ENCODE assay signal across 13 cellular contexts in the genomic region with DNA sequence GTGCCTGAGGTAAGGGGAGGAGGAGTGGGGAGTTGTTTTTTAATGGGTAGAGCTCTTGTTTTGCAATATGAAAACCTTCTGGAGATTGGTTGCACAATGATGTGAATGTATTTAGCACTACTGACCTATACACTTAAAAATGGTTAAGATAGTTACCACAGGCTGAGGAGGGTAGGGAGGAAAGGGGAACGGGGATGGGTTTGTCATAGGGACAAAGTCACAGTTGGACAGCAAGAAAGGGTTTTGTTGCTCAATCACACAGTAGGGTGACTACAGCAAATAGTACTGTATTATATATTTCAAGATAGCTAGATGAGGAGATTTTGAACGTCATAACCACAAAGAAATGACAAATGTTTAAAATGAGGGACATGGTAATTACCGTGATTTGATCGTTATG.
DNase-seq lines count a peak whose midpoint lies in the region; ATAC-seq and TF ChIP-seq lines count a peak whose summit lies in the region.
"Had no signal": no experiment of that assay in that cellular context is flagged by ENCODE, and none has a peak within 500 bp of the region (broad histone marks: within the 10 kb centered on the region; RNA-seq: fewer than 3 reads in every experiment).

No MANE protein-coding gene starts in this region.

- H3K4me3 Mint-ChIP-seq in MCF 10A (ENCODE audit: unreplicated experiment), result no peak overlapping the region
- H3K4me3 Mint-ChIP-seq in endodermal cell, result no peak overlapping the region
- H3K4me3 Mint-ChIP-seq: CD4-positive, CD25-positive, alpha-beta regulatory T cell had no signal

- H3K36me3 Mint-ChIP-seq in MCF 10A (ENCODE audit: insufficient read depth, unreplicated experiment) (no peaks in the 10 kb centered on the region), endodermal cell (ENCODE audit: low read depth) (no peaks in the 10 kb centered on the region)
- H3K36me3 Mint-ChIP-seq: CD4-positive, CD25-positive, alpha-beta regulatory T cell had no signal

- H3K4me3 ChIP-seq in mammary epithelial cell (replicated peaks in 1 of 3; ENCODE audit: insufficient read depth in 1 of 3, low read depth in 2 of 3, low read length in 3 of 3), result no peak overlapping the region
- no peak overlapping the region for H3K4me3 ChIP-seq in NB4 (ENCODE audit: low read depth, low read length)
- H3K4me3 ChIP-seq in endodermal cell (ENCODE audit: low read length), result no peak overlapping the region
- H3K4me3 ChIP-seq: BLaER1 treated with 17β-estradiol and CSF1 and Interleukin-3, amounts not matched to agents 10 nM and 100 nM had no signal

- DNase-seq in MCF 10A (ENCODE audit: unreplicated experiment) (peak; percentile 45), mammary epithelial cell (no peak), NB4 (ENCODE audit: low read depth) (peak; percentile 57), NOMO-1 treated with DMSO at 0.1 percent for 48 hours (lab: John Stamatoyannopoulos, UW; ENCODE audit: unreplicated experiment) (peak; percentile 75), endodermal cell (no peak)
- DNase-seq in activated CD4-positive, CD25-positive, alpha-beta regulatory T cell (lab: John Stamatoyannopoulos, UW), result no peak
- DNase-seq: 8988T; AML-193; CD4-positive, CD25-positive, alpha-beta regulatory T cell; DMS53; GF-D8 had no signal

- H2AFZ ChIP-seq in mammary epithelial cell (ENCODE audit: low read depth, low read length), result no peak overlapping the region

- H3K36me3 ChIP-seq in mammary epithelial cell (ENCODE audit: insufficient read depth, low read length) (no peaks in the 10 kb centered on the region), endodermal cell (ENCODE audit: control insufficient read depth, insufficient read depth, low read length) (no peaks in the 10 kb centered on the region)
- H3K36me3 ChIP-seq: BLaER1 treated with 17β-estradiol and CSF1 and Interleukin-3, amounts not matched to agents 10 nM and 100 nM had no signal

- peak overlapping the region; percentile 79 for H3K27ac Mint-ChIP-seq in MCF 10A (ENCODE audit: low read depth, unreplicated experiment)
- H3K27ac Mint-ChIP-seq in endodermal cell, result no peak overlapping the region
- H3K27ac Mint-ChIP-seq: CD4-positive, CD25-positive, alpha-beta regulatory T cell had no signal

- H3K4me2 ChIP-seq in mammary epithelial cell (ENCODE audit: insufficient read depth, low read depth, low read length), result no peak overlapping the region

- H3K79me2 ChIP-seq in mammary epithelial cell (ENCODE audit: insufficient read depth, low read length), result no peaks in the 10 kb centered on the region

- TF ChIP-seq POLR2A in NB4 (IDR thresholded peaks at IDR 0.05; ENCODE audit: extremely low read depth, insufficient read length), result no peak

- H4K20me1 ChIP-seq in mammary epithelial cell (ENCODE audit: insufficient read depth, low read length), result no peaks in the 10 kb centered on the region
- H4K20me1 ChIP-seq: BLaER1 treated with 17β-estradiol and CSF1 and Interleukin-3, amounts not matched to agents 10 nM and 100 nM had no signal

- 6% methylated on average over 3 of the region's 4 CpGs for WGBS in mammary epithelial cell (ENCODE audit: low coverage, missing lambda C conversion rate)
- 85% methylated on average over 2 of the region's 4 CpGs; no CpG with 5 or more reads in 1 of the 2 experiments for WGBS in endodermal cell (ENCODE audit: insufficient coverage in 1 of 2, insufficient read length in 1 of 2), 2 experiments

- in situ Hi-C loops in mammary epithelial cell (cut with MboI; ENCODE audit: low sequenced_read_pairs in 2 of 2), result no loop called here

- CTCF ChIA-PET in MCF 10A (lab: Yijun Ruan, JAX), result interaction anchor here (0.9 to 1.1 kb wide), 2 partner anchors 9 to 77 kb away, joined by 3 to 5 read pairs; no protein-coding TSS in a partner anchor
- CTCF ChIA-PET in mammary epithelial cell (lab: Charles Lee; ENCODE audit: low non-redundant PET), result no interaction called here

- BruUV-seq in MCF 10A (replicated peaks; lab: Mats Ljungman, UMichigan), result no TSS peak
- no TSS peak for BruUV-seq in mammary epithelial cell (replicated peaks; lab: Mats Ljungman, UMichigan)

- H3K4me1 Mint-ChIP-seq in MCF 10A (ENCODE audit: insufficient read depth, unreplicated experiment) (peaks cover 16% of the 10 kb centered on the region), endodermal cell (no peaks in the 10 kb centered on the region)
- H3K4me1 Mint-ChIP-seq: CD4-positive, CD25-positive, alpha-beta regulatory T cell had no signal

- peaks cover 2% of the 10 kb centered on the region for H3K9me3 ChIP-seq in mammary epithelial cell (replicated peaks; ENCODE audit: insufficient read depth, low read length)
- H3K9me3 ChIP-seq in endodermal cell (ENCODE audit: control insufficient read depth, low read length), result no peaks in the 10 kb centered on the region

- H3K27me3 ChIP-seq in mammary epithelial cell (ENCODE audit: insufficient read depth, low read length) (no peaks in the 10 kb centered on the region), endodermal cell (ENCODE audit: control insufficient read depth, insufficient read depth, low read length, poor library complexity, severe bottlenecking) (no peaks in the 10 kb centered on the region)
- H3K27me3 ChIP-seq: BLaER1 treated with 17β-estradiol and CSF1 and Interleukin-3, amounts not matched to agents 10 nM and 100 nM had no signal

- H3K9me3 Mint-ChIP-seq in MCF 10A (ENCODE audit: unreplicated experiment) (no peaks in the 10 kb centered on the region), endodermal cell (no peaks in the 10 kb centered on the region)

- POLR2A ChIA-PET in MCF 10A (lab: Yijun Ruan, JAX), result no interaction called here

- no peak overlapping the region for H3K9ac ChIP-seq in mammary epithelial cell (ENCODE audit: insufficient read depth, low read length)
- no peak overlapping the region for H3K9ac ChIP-seq in endodermal cell (ENCODE audit: extremely low read depth, low read length, poor library complexity, severe bottlenecking)
- H3K9ac ChIP-seq: BLaER1 treated with 17β-estradiol and CSF1 and Interleukin-3, amounts not matched to agents 10 nM and 100 nM had no signal

- no peak for ATAC-seq in GM21390 (IDR thresholded peaks at IDR 0.05; ENCODE audit: unreplicated experiment)

- TF ChIP-seq CTCF in MCF 10A (IDR thresholded peaks at IDR 0.05; ENCODE audit: unreplicated experiment) (no peak), mammary epithelial cell (conservative IDR thresholded peaks at IDR 0.05 in 1 of 2, IDR thresholded peaks at IDR 0.05 in 1 of 2; ENCODE audit: extremely low read depth in 1 of 2, insufficient read depth in 1 of 2, low read depth in 1 of 2, low read length in 2 of 2) (no peak), NB4 (IDR thresholded peaks at IDR 0.05; ENCODE audit: low read depth, low read length) (no peak), endodermal cell (conservative IDR thresholded peaks at IDR 0.05) (no peak)

- H3K27ac ChIP-seq in mammary epithelial cell (ENCODE audit: insufficient read depth, low read depth, low read length) (no peak overlapping the region), endodermal cell (ENCODE audit: low read depth, low read length) (no peak overlapping the region)
- H3K27ac ChIP-seq: BLaER1 treated with 17β-estradiol and CSF1 and Interleukin-3, amounts not matched to agents 10 nM and 100 nM had no signal

- H3K27me3 Mint-ChIP-seq in MCF 10A (ENCODE audit: insufficient read depth, unreplicated experiment) (no peaks in the 10 kb centered on the region), endodermal cell (ENCODE audit: insufficient read depth) (no peaks in the 10 kb centered on the region)
- H3K27me3 Mint-ChIP-seq: CD4-positive, CD25-positive, alpha-beta regulatory T cell had no signal

- no peaks in the 10 kb centered on the region for H3K4me1 ChIP-seq in mammary epithelial cell (ENCODE audit: insufficient read depth, low read length)
- no peaks in the 10 kb centered on the region for H3K4me1 ChIP-seq in endodermal cell (ENCODE audit: control insufficient read depth, insufficient read depth, low read length)

- intact Hi-C loops in MCF 10A (cut with micrococcal nuclease) (no loop called here), mammary epithelial cell (cut with micrococcal nuclease) (no loop called here)

- dilution Hi-C loops in mammary epithelial cell (cut with HindIII; ENCODE audit: low sequenced_read_pairs), result no loop called here

Comparison
In these comparisons a context has a peak if more than half of its experiments do, and no peak if none do; other contexts are left out.
1. DNase-seq: peak in MCF 10A (single experiment), NB4 (single experiment) and NOMO-1 treated with DMSO at 0.1 percent for 48 hours (single experiment); none in mammary epithelial cell (single experiment), endodermal cell (single experiment) and activated CD4-positive, CD25-positive, alpha-beta regulatory T cell (0 of 4).